ENCODE assay signal across 22 cellular contexts in genomic region chr2:161373939-161374338, GRCh38. TPM values are rescaled to one million over a fixed set of nuclear protein-coding genes. Genes with fewer than 3 reads are reported as not detected.
DNase-seq lines count a peak whose midpoint lies in the region; ATAC-seq and TF ChIP-seq lines count a peak whose summit lies in the region.
"Had no signal": no experiment of that assay in that cellular context is flagged by ENCODE, and none has a peak within 500 bp of the region (broad histone marks: within the 10 kb centered on the region; RNA-seq: fewer than 3 reads in every experiment).

No MANE protein-coding gene starts in this region.

- peaks cover 17% of the 10 kb centered on the region for H3K4me1 Mint-ChIP-seq in neural progenitor cell
- H3K4me1 Mint-ChIP-seq: activated CD8-positive, alpha-beta memory T cell treated with anti-CD3 and anti-CD28 coated beads, Interleukin-2, amount 10 ng/mL, durations not matched to agents 7 days and 5 days; memory B cell; nephron progenitor cell had no signal

- H3K4me1 ChIP-seq in A673 (ENCODE audit: insufficient read depth, low read length, poor library complexity, severe bottlenecking) (peaks cover 56% of the 10 kb centered on the region), adipocyte (ENCODE audit: control insufficient read depth, insufficient read depth, low read length) (peaks cover 18% of the 10 kb centered on the region), neural progenitor cell (peaks cover 23% of the 10 kb centered on the region)
- H3K4me1 ChIP-seq: upper lobe of right lung had no signal

- DNase-seq in A673 (ENCODE audit: low spot score) (peak; percentile 26), H4 (ENCODE audit: low spot score) (peak; percentile 16), adipocyte (ENCODE audit: low read depth) (peak; percentile 45), fibroblast of the aortic adventitia (ENCODE audit: low read depth) (peak; percentile 33), GDM1 (lab: John Stamatoyannopoulos, UW) (no peak), neural progenitor cell (ENCODE audit: low spot score) (no peak)
- DNase-seq: activated CD4-positive, CD25-positive, alpha-beta regulatory T cell treated with anti-CD3 and anti-CD28 coated beads, Interleukin-2, amount 50 U/mL, for 72 hours; activated CD8-positive, alpha-beta memory T cell treated with anti-CD3 and anti-CD28 coated beads, Interleukin-2, amount 10 ng/mL, durations not matched to agents 7 days and 5 days; activated effector memory CD4-positive, alpha-beta T cell treated with Interleukin-2 at 50 U/mL for 16 hours; amygdala; NCI-H69; nephron progenitor cell; PC-3; stimulated activated naive CD8-positive, alpha-beta T cell treated with anti-CD3 and anti-CD28 coated beads, Interleukin-15, Interleukin-2, amounts not matched to agents 100 U/mL and 50 U/mL, for 24 hours; upper lobe of right lung had no signal

- TF ChIP-seq CTCF in A673 (conservative IDR thresholded peaks at IDR 0.05; ENCODE audit: low read depth, low read length) (no peak), fibroblast of the aortic adventitia (IDR thresholded peaks at IDR 0.05; ENCODE audit: insufficient read depth, low read length) (no peak), neural progenitor cell (IDR thresholded peaks at IDR 0.05) (no peak)

- peaks cover 9% of the 10 kb centered on the region for H4K20me1 ChIP-seq in neural progenitor cell (ENCODE audit: low read depth)

- BruUV-seq in A673 (replicated peaks; lab: Mats Ljungman, UMichigan): no TSS peak

- H3K4me3 ChIP-seq in A673 (ENCODE audit: low read depth, low read length, poor library complexity, severe bottlenecking) (no peak overlapping the region), adipocyte (ENCODE audit: low read length) (no peak overlapping the region), fibroblast of the aortic adventitia (ENCODE audit: low read depth, low read length) (no peak overlapping the region), neural progenitor cell (no peak overlapping the region)
- H3K4me3 ChIP-seq: coronary artery, GM12878, upper lobe of right lung had no signal

- no peaks in the 10 kb centered on the region for H3K27me3 ChIP-seq in A673 (replicated peaks; ENCODE audit: insufficient read depth, low read depth, low read length, poor library complexity)
- H3K27me3 ChIP-seq in adipocyte (replicated peaks; ENCODE audit: control insufficient read depth, insufficient read depth, low read length): no peaks in the 10 kb centered on the region
- no peaks in the 10 kb centered on the region for H3K27me3 ChIP-seq in neural progenitor cell
- H3K27me3 ChIP-seq: upper lobe of right lung had no signal

- H3K27ac ChIP-seq in A673 (ENCODE audit: low read depth, low read length, poor library complexity, severe bottlenecking): no peak overlapping the region
- H3K27ac ChIP-seq in neural progenitor cell: no peak overlapping the region
- H3K27ac ChIP-seq: coronary artery, upper lobe of right lung had no signal

- no peaks in the 10 kb centered on the region for H3K9me3 Mint-ChIP-seq in neural progenitor cell
- H3K9me3 Mint-ChIP-seq: memory B cell, nephron progenitor cell had no signal

- no peak overlapping the region for H2AFZ ChIP-seq in neural progenitor cell (replicated peaks)

- intact Hi-C loops in A673 (cut with micrococcal nuclease; ENCODE audit: unreplicated experiment): no loop called here

- peaks cover 3% of the 10 kb centered on the region for H3K79me2 ChIP-seq in neural progenitor cell (ENCODE audit: low read depth)

- H3F3A ChIP-seq in neural progenitor cell (ENCODE audit: low read depth): peaks cover 19% of the 10 kb centered on the region

- H3K4me2 ChIP-seq in neural progenitor cell: no peak overlapping the region

- no peaks in the 10 kb centered on the region for H3K27me3 Mint-ChIP-seq in neural progenitor cell (ENCODE audit: insufficient read depth, low read depth)
- H3K27me3 Mint-ChIP-seq: activated CD8-positive, alpha-beta memory T cell treated with anti-CD3 and anti-CD28 coated beads, Interleukin-2, amount 10 ng/mL, durations not matched to agents 7 days and 5 days; memory B cell had no signal

- H3K4me3 Mint-ChIP-seq in neural progenitor cell: no peak overlapping the region
- H3K4me3 Mint-ChIP-seq: activated CD8-positive, alpha-beta memory T cell treated with anti-CD3 and anti-CD28 coated beads, Interleukin-2, amount 10 ng/mL, durations not matched to agents 7 days and 5 days; memory B cell; nephron progenitor cell had no signal

- H3K9ac ChIP-seq in adipocyte (ENCODE audit: low read length) (no peak overlapping the region), neural progenitor cell (no peak overlapping the region)

- CTCF ChIA-PET in A673 (lab: Charles Lee): interaction anchor here (0.6 kb wide), 1 partner anchor 944 kb away, joined by 3 read pairs; the partner anchor contains the start of gene IFIH1

- H3K9me3 ChIP-seq in A673 (ENCODE audit: low read depth, low read length, poor library complexity, severe bottlenecking) (no peaks in the 10 kb centered on the region), adipocyte (ENCODE audit: control insufficient read depth, low read length) (no peaks in the 10 kb centered on the region), neural progenitor cell (ENCODE audit: low read depth) (no peaks in the 10 kb centered on the region)
- H3K9me3 ChIP-seq: upper lobe of right lung had no signal

- POLR2A ChIA-PET in A673 (lab: Charles Lee; ENCODE audit: low non-redundant PET): no interaction called here

- H3K36me3 ChIP-seq in A673 (ENCODE audit: insufficient read depth, low read length, poor library complexity, severe bottlenecking): peaks cover 29% of the 10 kb centered on the region
- H3K36me3 ChIP-seq in adipocyte (ENCODE audit: control insufficient read depth, insufficient read depth, low read length, severe bottlenecking): peaks cover 57% of the 10 kb centered on the region
- peaks cover 12% of the 10 kb centered on the region for H3K36me3 ChIP-seq in neural progenitor cell

- no peak for ATAC-seq in esophagus mucosa
- no peak for ATAC-seq in GM18502 (IDR thresholded peaks at IDR 0.05; ENCODE audit: poor library complexity, unreplicated experiment)
- ATAC-seq: activated CD8-positive, alpha-beta memory T cell treated with anti-CD3 and anti-CD28 coated beads, Interleukin-2, amount 10 ng/mL, durations not matched to agents 7 days and 5 days; GM12878; PC-3; stimulated activated naive CD8-positive, alpha-beta T cell treated with anti-CD3 and anti-CD28 coated beads, Interleukin-15, Interleukin-2, amounts not matched to agents 100 U/mL and 50 U/mL, for 24 hours; upper lobe of right lung had no signal

- H3K27ac Mint-ChIP-seq in neural progenitor cell: no peak overlapping the region
- H3K27ac Mint-ChIP-seq: activated CD8-positive, alpha-beta memory T cell treated with anti-CD3 and anti-CD28 coated beads, Interleukin-2, amount 10 ng/mL, durations not matched to agents 7 days and 5 days; memory B cell; nephron progenitor cell had no signal

- peaks cover 10% of the 10 kb centered on the region for H3K36me3 Mint-ChIP-seq in neural progenitor cell

RNA-seq across cellular contexts. Expression of gene TBR1, which starts 42.2 kb away (rescaled TPM):
- 0.17 and 0.44 TPM in 2 replicates for total RNA-seq in A673 (2021)
- 0.02 TPM in 1 of 2 replicates, not detected in the other for total RNA-seq in H4 (2014; rRNA removed; shearing (Covaris generic))
- total RNA-seq in fibroblast of the aortic adventitia (ENCODE audit: low replicate concordance): not detected in 2 replicates
- total RNA-seq in esophagus mucosa: not detected
- 0.09 TPM in 1 of 2 replicates, not detected in the other for total RNA-seq in neural progenitor cell (ENCODE audit: low replicate concordance)
- total RNA-seq: glomerular endothelial cell, GM12878, PC-3, SK-MEL-5, upper lobe of right lung had no signal

Comparison
In these comparisons a context has a peak if more than half of its experiments do, and no peak if none do; other contexts are left out.
1. DNase-seq: peak in A673 (single experiment), H4 (single experiment), adipocyte (single experiment) and fibroblast of the aortic adventitia (single experiment); none in GDM1 (single experiment) and neural progenitor cell (single experiment).